ENCODE assay signal across 1 cellular context in genomic region chr19:1512671-1513491, GRCh38.
TF ChIP-seq lines count a peak whose summit lies in the region.

A gene with protein sequence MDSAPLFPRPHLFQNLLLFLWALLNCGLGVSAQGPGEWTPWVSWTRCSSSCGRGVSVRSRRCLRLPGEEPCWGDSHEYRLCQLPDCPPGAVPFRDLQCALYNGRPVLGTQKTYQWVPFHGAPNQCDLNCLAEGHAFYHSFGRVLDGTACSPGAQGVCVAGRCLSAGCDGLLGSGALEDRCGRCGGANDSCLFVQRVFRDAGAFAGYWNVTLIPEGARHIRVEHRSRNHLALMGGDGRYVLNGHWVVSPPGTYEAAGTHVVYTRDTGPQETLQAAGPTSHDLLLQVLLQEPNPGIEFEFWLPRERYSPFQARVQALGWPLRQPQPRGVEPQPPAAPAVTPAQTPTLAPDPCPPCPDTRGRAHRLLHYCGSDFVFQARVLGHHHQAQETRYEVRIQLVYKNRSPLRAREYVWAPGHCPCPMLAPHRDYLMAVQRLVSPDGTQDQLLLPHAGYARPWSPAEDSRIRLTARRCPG (minus strand): TSS chr19:1513019. CDS start chr19:1510943, 2,076 bp downstream.

TF ChIP-seq in HepG2, 621 proteins besides CTCF, POLR2A, EP300 and RAD21 (continued from another document and continues in another):
- TF ChIP-seq ZBTB10 (CRISPR knock-in tag; IDR thresholded peaks at IDR 0.05; ENCODE audit: borderline replicate concordance) (no peak), MTA3 (CRISPR knock-in tag; IDR thresholded peaks at IDR 0.05) (no peak), IRF2 (CRISPR knock-in tag; IDR thresholded peaks at IDR 0.05) (0 out of 2 replicates have a peak, but pooled peaks have one; percentile 45), ZNF782 (CRISPR knock-in tag; IDR thresholded peaks at IDR 0.05; ENCODE audit: borderline replicate concordance) (no peak), NR3C1 (CRISPR knock-in tag; IDR thresholded peaks at IDR 0.05) (no peak), ZFY (CRISPR knock-in tag; IDR thresholded peaks at IDR 0.05) (peak; percentile 60), ZNF772 (CRISPR knock-in tag; IDR thresholded peaks at IDR 0.05) (peak; percentile 24; the same call in 1 of the 2 replicates), PREB (CRISPR knock-in tag; IDR thresholded peaks at IDR 0.05) (no peak), BCLAF1 (IDR thresholded peaks at IDR 0.05) (no peak), ELF3 (CRISPR knock-in tag; IDR thresholded peaks at IDR 0.05) (peak; percentile 54), THAP11 (CRISPR knock-in tag; IDR thresholded peaks at IDR 0.05) (peak; percentile 55), ZNF7 (CRISPR knock-in tag; IDR thresholded peaks at IDR 0.05) (no peak), RBM22 (optimal IDR thresholded peaks at IDR 0.05; ENCODE audit: low read length) (no peak), ZNF577 (CRISPR knock-in tag; IDR thresholded peaks at IDR 0.05; ENCODE audit: borderline replicate concordance, low read depth) (no peak), ZNF777 (CRISPR knock-in tag; IDR thresholded peaks at IDR 0.05) (no peak), LCORL (IDR thresholded peaks at IDR 0.05) (no peak), LCORL (CRISPR knock-in tag; IDR thresholded peaks at IDR 0.05) (no peak), ZNF180 (CRISPR knock-in tag; IDR thresholded peaks at IDR 0.05; ENCODE audit: borderline replicate concordance, low read depth) (no peak), CREBL2 (CRISPR knock-in tag; IDR thresholded peaks at IDR 0.05; ENCODE audit: borderline replicate concordance) (no peak), ZNF660 (CRISPR knock-in tag; IDR thresholded peaks at IDR 0.05; ENCODE audit: borderline replicate concordance, low read depth) (no peak), PHF20 (CRISPR knock-in tag; IDR thresholded peaks at IDR 0.05) (peak; percentile 15; the same call in 1 of the 2 replicates), ZNF329 (CRISPR knock-in tag; IDR thresholded peaks at IDR 0.05; ENCODE audit: low read depth) (no peak), TEF (CRISPR knock-in tag; IDR thresholded peaks at IDR 0.05) (no peak), ZNF83 (CRISPR knock-in tag; IDR thresholded peaks at IDR 0.05; ENCODE audit: borderline replicate concordance) (no peak), FOXK1 (CRISPR knock-in tag; IDR thresholded peaks at IDR 0.05; ENCODE audit: borderline replicate concordance, low read depth) (no peak), HDAC2 (CRISPR knock-in tag; IDR thresholded peaks at IDR 0.05) (peak; percentile 49; the same call in 1 of the 2 replicates), BRCA1 (CRISPR knock-in tag; IDR thresholded peaks at IDR 0.05) (no peak), FOXO1 (CRISPR knock-in tag; IDR thresholded peaks at IDR 0.05) (no peak), MAFK (conservative IDR thresholded peaks at IDR 0.05 in 1 of 2, IDR thresholded peaks at IDR 0.05 in 1 of 2; ENCODE audit: low read length in 2 of 2) (no peak), SMARCC2 (IDR thresholded peaks at IDR 0.05) (no peak), ZNF724P (CRISPR knock-in tag; IDR thresholded peaks at IDR 0.05; ENCODE audit: borderline replicate concordance) (no peak)
- TF ChIP-seq, protein P1, sequence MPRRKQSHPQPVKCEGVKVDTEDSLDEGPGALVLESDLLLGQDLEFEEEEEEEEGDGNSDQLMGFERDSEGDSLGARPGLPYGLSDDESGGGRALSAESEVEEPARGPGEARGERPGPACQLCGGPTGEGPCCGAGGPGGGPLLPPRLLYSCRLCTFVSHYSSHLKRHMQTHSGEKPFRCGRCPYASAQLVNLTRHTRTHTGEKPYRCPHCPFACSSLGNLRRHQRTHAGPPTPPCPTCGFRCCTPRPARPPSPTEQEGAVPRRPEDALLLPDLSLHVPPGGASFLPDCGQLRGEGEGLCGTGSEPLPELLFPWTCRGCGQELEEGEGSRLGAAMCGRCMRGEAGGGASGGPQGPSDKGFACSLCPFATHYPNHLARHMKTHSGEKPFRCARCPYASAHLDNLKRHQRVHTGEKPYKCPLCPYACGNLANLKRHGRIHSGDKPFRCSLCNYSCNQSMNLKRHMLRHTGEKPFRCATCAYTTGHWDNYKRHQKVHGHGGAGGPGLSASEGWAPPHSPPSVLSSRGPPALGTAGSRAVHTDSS (CRISPR knock-in tag; conservative IDR thresholded peaks at IDR 0.05) = no peak
- TF ChIP-seq, protein P2, sequence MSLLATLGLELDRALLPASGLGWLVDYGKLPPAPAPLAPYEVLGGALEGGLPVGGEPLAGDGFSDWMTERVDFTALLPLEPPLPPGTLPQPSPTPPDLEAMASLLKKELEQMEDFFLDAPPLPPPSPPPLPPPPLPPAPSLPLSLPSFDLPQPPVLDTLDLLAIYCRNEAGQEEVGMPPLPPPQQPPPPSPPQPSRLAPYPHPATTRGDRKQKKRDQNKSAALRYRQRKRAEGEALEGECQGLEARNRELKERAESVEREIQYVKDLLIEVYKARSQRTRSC (CRISPR knock-in tag; IDR thresholded peaks at IDR 0.05; ENCODE audit: low read depth) = no peak
- TF ChIP-seq, protein P3, sequence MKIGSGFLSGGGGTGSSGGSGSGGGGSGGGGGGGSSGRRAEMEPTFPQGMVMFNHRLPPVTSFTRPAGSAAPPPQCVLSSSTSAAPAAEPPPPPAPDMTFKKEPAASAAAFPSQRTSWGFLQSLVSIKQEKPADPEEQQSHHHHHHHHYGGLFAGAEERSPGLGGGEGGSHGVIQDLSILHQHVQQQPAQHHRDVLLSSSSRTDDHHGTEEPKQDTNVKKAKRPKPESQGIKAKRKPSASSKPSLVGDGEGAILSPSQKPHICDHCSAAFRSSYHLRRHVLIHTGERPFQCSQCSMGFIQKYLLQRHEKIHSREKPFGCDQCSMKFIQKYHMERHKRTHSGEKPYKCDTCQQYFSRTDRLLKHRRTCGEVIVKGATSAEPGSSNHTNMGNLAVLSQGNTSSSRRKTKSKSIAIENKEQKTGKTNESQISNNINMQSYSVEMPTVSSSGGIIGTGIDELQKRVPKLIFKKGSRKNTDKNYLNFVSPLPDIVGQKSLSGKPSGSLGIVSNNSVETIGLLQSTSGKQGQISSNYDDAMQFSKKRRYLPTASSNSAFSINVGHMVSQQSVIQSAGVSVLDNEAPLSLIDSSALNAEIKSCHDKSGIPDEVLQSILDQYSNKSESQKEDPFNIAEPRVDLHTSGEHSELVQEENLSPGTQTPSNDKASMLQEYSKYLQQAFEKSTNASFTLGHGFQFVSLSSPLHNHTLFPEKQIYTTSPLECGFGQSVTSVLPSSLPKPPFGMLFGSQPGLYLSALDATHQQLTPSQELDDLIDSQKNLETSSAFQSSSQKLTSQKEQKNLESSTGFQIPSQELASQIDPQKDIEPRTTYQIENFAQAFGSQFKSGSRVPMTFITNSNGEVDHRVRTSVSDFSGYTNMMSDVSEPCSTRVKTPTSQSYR (CRISPR knock-in tag; IDR thresholded peaks at IDR 0.05; ENCODE audit: borderline replicate concordance) = no peak
- TF ChIP-seq, protein P4, sequence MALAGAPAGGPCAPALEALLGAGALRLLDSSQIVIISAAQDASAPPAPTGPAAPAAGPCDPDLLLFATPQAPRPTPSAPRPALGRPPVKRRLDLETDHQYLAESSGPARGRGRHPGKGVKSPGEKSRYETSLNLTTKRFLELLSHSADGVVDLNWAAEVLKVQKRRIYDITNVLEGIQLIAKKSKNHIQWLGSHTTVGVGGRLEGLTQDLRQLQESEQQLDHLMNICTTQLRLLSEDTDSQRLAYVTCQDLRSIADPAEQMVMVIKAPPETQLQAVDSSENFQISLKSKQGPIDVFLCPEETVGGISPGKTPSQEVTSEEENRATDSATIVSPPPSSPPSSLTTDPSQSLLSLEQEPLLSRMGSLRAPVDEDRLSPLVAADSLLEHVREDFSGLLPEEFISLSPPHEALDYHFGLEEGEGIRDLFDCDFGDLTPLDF (CRISPR knock-in tag; IDR thresholded peaks at IDR 0.05) = no peak
- TF ChIP-seq, protein P5, sequence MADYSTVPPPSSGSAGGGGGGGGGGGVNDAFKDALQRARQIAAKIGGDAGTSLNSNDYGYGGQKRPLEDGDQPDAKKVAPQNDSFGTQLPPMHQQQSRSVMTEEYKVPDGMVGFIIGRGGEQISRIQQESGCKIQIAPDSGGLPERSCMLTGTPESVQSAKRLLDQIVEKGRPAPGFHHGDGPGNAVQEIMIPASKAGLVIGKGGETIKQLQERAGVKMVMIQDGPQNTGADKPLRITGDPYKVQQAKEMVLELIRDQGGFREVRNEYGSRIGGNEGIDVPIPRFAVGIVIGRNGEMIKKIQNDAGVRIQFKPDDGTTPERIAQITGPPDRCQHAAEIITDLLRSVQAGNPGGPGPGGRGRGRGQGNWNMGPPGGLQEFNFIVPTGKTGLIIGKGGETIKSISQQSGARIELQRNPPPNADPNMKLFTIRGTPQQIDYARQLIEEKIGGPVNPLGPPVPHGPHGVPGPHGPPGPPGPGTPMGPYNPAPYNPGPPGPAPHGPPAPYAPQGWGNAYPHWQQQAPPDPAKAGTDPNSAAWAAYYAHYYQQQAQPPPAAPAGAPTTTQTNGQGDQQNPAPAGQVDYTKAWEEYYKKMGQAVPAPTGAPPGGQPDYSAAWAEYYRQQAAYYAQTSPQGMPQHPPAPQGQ (CRISPR knock-in tag; IDR thresholded peaks at IDR 0.05; ENCODE audit: borderline replicate concordance) = no peak
- TF ChIP-seq, protein P6, sequence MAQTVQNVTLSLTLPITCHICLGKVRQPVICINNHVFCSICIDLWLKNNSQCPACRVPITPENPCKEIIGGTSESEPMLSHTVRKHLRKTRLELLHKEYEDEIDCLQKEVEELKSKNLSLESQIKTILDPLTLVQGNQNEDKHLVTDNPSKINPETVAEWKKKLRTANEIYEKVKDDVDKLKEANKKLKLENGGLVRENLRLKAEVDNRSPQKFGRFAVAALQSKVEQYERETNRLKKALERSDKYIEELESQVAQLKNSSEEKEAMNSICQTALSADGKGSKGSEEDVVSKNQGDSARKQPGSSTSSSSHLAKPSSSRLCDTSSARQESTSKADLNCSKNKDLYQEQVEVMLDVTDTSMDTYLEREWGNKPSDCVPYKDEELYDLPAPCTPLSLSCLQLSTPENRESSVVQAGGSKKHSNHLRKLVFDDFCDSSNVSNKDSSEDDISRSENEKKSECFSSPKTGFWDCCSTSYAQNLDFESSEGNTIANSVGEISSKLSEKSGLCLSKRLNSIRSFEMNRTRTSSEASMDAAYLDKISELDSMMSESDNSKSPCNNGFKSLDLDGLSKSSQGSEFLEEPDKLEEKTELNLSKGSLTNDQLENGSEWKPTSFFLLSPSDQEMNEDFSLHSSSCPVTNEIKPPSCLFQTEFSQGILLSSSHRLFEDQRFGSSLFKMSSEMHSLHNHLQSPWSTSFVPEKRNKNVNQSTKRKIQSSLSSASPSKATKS (CRISPR knock-in tag; IDR thresholded peaks at IDR 0.05) = no peak
